ENCODE assay signal across 2 cellular contexts in genomic region chr6:111478064-111478476, GRCh38.
TF ChIP-seq lines count a peak whose summit lies in the region.

No MANE protein-coding gene starts in this region.

TF ChIP-seq in HCT116, 20 proteins besides CTCF, POLR2A, EP300 and RAD21 (continued from another document):
- no peak for TF ChIP-seq ZBTB33 (IDR thresholded peaks at IDR 0.05; ENCODE audit: extremely low read depth, insufficient replicate concordance, low read length)

TF ChIP-seq in HEK293T, 16 proteins besides CTCF, POLR2A, EP300 and RAD21 (continued from another document):
- no peak for TF ChIP-seq BHLHE40 (IDR thresholded peaks at IDR 0.05; ENCODE audit: borderline replicate concordance)
- no peak for TF ChIP-seq CTBP1 (IDR thresholded peaks at IDR 0.05; ENCODE audit: borderline replicate concordance)
- TF ChIP-seq FOXA1 (IDR thresholded peaks at IDR 0.05) = no peak
- no peak for TF ChIP-seq SP1 (IDR thresholded peaks at IDR 0.05)
- TF ChIP-seq HDGF (IDR thresholded peaks at IDR 0.05; ENCODE audit: borderline replicate concordance) = no peak
- TF ChIP-seq ELF4 (IDR thresholded peaks at IDR 0.05) = no peak
- TF ChIP-seq ARNT (IDR thresholded peaks at IDR 0.05) = no peak
- TF ChIP-seq FOXM1 (IDR thresholded peaks at IDR 0.05; ENCODE audit: borderline replicate concordance) = no peak
- TF ChIP-seq LEF1 (IDR thresholded peaks at IDR 0.05; ENCODE audit: borderline replicate concordance) = no peak
- no peak for TF ChIP-seq L3MBTL2 (conservative IDR thresholded peaks at IDR 0.05)
- no peak for TF ChIP-seq FOXK2 (IDR thresholded peaks at IDR 0.05)
- no peak for TF ChIP-seq SUZ12 (IDR thresholded peaks at IDR 0.05)
- TF ChIP-seq ZNF384 (IDR thresholded peaks at IDR 0.05) = no peak
- TF ChIP-seq PKNOX1 (IDR thresholded peaks at IDR 0.05) = no peak
